33 cellular contexts compared by ENCODE assay signal in the genomic region with DNA sequence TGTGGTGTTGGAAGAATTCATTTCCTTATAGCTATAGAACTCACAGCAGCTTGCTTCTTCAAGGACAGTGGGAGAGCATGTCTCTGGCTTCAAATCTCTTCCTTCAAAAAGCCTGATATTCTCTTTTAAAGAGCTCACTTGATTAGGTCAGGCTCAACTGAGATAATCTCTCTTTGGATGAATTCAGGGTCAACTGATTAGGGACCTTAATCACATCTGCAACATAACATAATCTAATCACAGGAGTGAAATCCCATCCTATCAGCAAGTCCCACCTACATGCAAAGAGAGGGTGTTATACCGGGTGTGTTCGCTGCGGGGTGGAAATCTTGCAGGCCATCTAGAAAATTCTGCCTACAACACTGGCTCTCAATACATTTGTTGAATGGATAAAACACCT.
"Had no signal": no experiment of that assay in that cellular context is flagged by ENCODE, and none has a peak within 500 bp of the region (broad histone marks: within the 10 kb centered on the region; RNA-seq: fewer than 3 reads in every experiment).

No MANE protein-coding gene starts in this region.

- DNase-seq: activated CD4-positive, alpha-beta memory T cell treated with anti-CD3 and anti-CD28 coated beads for 36 hours; activated CD4-positive, alpha-beta T cell treated with anti-CD3 and anti-CD28 coated beads for 36 hours; activated CD4-positive, alpha-beta T cell treated with anti-CD3 and anti-CD28 coated beads, Interleukin-2, amount 50 U/mL, for 1 hour; activated CD8-positive, alpha-beta memory T cell treated with anti-CD3 and anti-CD28 coated beads, Interleukin-2, amount 50 U/mL, for 4 hours; activated gamma-delta T cell treated with Interleukin-2 at 50 U/mL for 16 hours; activated naive CD4-positive, alpha-beta T cell treated with anti-CD3 and anti-CD28 coated beads for 36 hours; activated naive CD8-positive, alpha-beta T cell treated with anti-CD3 and anti-CD28 coated beads, Interleukin-2, amount 50 U/mL, for 24 hours; activated T-cell treated with anti-CD3 and anti-CD28 coated beads for 4 hours; activated T-cell treated with anti-CD3 and anti-CD28 coated beads, Interleukin-2, amount 50 U/mL, for 4 hours; anterior cingulate cortex; caudate nucleus; cerebellar nuclear complex; Karpas-422; KBM-7; NCI-H1105; NCI-H1417 treated with DMSO at 0.1 percent for 48 hours; NCI-H187 treated with DMSO at 0.1 percent for 48 hours; NCI-H2081; NCI-H2227 treated with DMSO at 0.1 percent for 48 hours; NCI-H510A treated with DMSO at 0.1 percent for 48 hours; NCI-H526 treated with DMSO at 0.1 percent for 48 hours; NCI-H774; Peyer's patch; SIG-M5 had no signal

- H3K9me3 ChIP-seq: Peyer's patch had no signal

- H3K27me3 Mint-ChIP-seq: activated naive CD8-positive, alpha-beta T cell treated with anti-CD3 and anti-CD28 coated beads, Interleukin-2, amount 50 U/mL, for 24 hours had no signal

- H3K27me3 ChIP-seq: Peyer's patch had no signal

- H3K27ac ChIP-seq: Peyer's patch, RWPE1 had no signal

- H3K4me1 Mint-ChIP-seq: activated CD4-positive, alpha-beta T cell treated with anti-CD3 and anti-CD28 coated beads for 36 hours; activated naive CD8-positive, alpha-beta T cell treated with anti-CD3 and anti-CD28 coated beads, Interleukin-2, amount 50 U/mL, for 24 hours had no signal

- H3K36me3 Mint-ChIP-seq: activated CD4-positive, alpha-beta memory T cell treated with anti-CD3 and anti-CD28 coated beads for 36 hours; activated naive CD4-positive, alpha-beta T cell treated with anti-CD3 and anti-CD28 coated beads, Interleukin-2, amount 50 U/mL, for 72 hours; WTC11 had no signal

- H3K4me3 Mint-ChIP-seq: activated CD4-positive, alpha-beta memory T cell treated with anti-CD3 and anti-CD28 coated beads for 36 hours; activated CD4-positive, alpha-beta T cell treated with anti-CD3 and anti-CD28 coated beads for 36 hours; activated naive CD4-positive, alpha-beta T cell treated with anti-CD3 and anti-CD28 coated beads for 36 hours; activated naive CD8-positive, alpha-beta T cell treated with anti-CD3 and anti-CD28 coated beads, Interleukin-2, amount 50 U/mL, for 24 hours; activated T-cell treated with anti-CD3 and anti-CD28 coated beads, Interleukin-2, amount 50 U/mL, for 4 hours; activated T-helper 1 cell treated with anti-CD3 and anti-CD28 coated beads, Interleukin-12 subunit alpha, Interleukin-12 subunit beta, Interleukin-2, Interleukin-4 antibody, amounts not matched to agents 30 ng/mL and 10 ng/mL and 1 ng/mL, durations not matched to agents 14 hours and 24 hours and 36 hours; brain; T-helper 1 cell treated with Interleukin-12 subunit alpha and Interleukin-12 subunit beta and Interleukin-4 antibody, amounts not matched to agents 30 μg/mL and 1 μg/mL, for 36 hours; T-helper 2 cell treated with Interferon-gamma antibody and Interleukin-4, amounts not matched to agents 5 μg/mL and 100 μg/mL, for 36 hours; WTC11 had no signal

- H3K4me1 ChIP-seq: Peyer's patch had no signal

- H3K9me3 Mint-ChIP-seq: activated CD4-positive, alpha-beta memory T cell treated with anti-CD3 and anti-CD28 coated beads for 36 hours; activated naive CD4-positive, alpha-beta T cell treated with anti-CD3 and anti-CD28 coated beads for 36 hours; activated naive CD4-positive, alpha-beta T cell treated with anti-CD3 and anti-CD28 coated beads, Interleukin-2, amount 50 U/mL, for 72 hours; activated naive CD8-positive, alpha-beta T cell treated with anti-CD3 and anti-CD28 coated beads, Interleukin-2, amount 50 U/mL, for 24 hours; activated T-helper 1 cell treated with anti-CD3 and anti-CD28 coated beads, Interleukin-12 subunit alpha, Interleukin-12 subunit beta, Interleukin-2, Interleukin-4 antibody, amounts not matched to agents 30 ng/mL and 10 ng/mL and 1 ng/mL, durations not matched to agents 14 hours and 24 hours and 36 hours; T-helper 1 cell treated with Interleukin-12 subunit alpha and Interleukin-12 subunit beta and Interleukin-4 antibody, amounts not matched to agents 30 μg/mL and 1 μg/mL, for 36 hours; T-helper 2 cell treated with Interferon-gamma antibody and Interleukin-4, amounts not matched to agents 5 μg/mL and 100 μg/mL, for 36 hours had no signal

- ATAC-seq: activated CD4-positive, alpha-beta T cell treated with anti-CD3 and anti-CD28 coated beads for 36 hours; activated CD4-positive, CD25-positive, alpha-beta regulatory T cell treated with anti-CD3 and anti-CD28 coated beads, Interleukin-2, amount 50 U/mL, for 24 hours; activated naive CD4-positive, alpha-beta T cell treated with anti-CD3 and anti-CD28 coated beads, Interleukin-2, amount 50 U/mL, for 72 hours; activated naive CD8-positive, alpha-beta T cell treated with anti-CD3 and anti-CD28 coated beads, Interleukin-2, amount 50 U/mL, for 24 hours; activated T-cell treated with anti-CD3 and anti-CD28 coated beads, Interleukin-2, amount 50 U/mL, for 4 hours; Right ventricle myocardium inferior; WTC11 had no signal

- H3K4me3 ChIP-seq: Peyer's patch had no signal

- H3K36me3 ChIP-seq: Peyer's patch had no signal

- H3K27ac Mint-ChIP-seq: activated CD4-positive, alpha-beta memory T cell treated with anti-CD3 and anti-CD28 coated beads for 36 hours; activated CD4-positive, alpha-beta T cell treated with anti-CD3 and anti-CD28 coated beads for 36 hours; activated naive CD4-positive, alpha-beta T cell treated with anti-CD3 and anti-CD28 coated beads for 36 hours; activated naive CD4-positive, alpha-beta T cell treated with anti-CD3 and anti-CD28 coated beads, Interleukin-2, amount 50 U/mL, for 72 hours; activated naive CD8-positive, alpha-beta T cell treated with anti-CD3 and anti-CD28 coated beads, Interleukin-2, amount 50 U/mL, for 24 hours; activated T-helper 1 cell treated with anti-CD3 and anti-CD28 coated beads, Interleukin-12 subunit alpha, Interleukin-12 subunit beta, Interleukin-2, Interleukin-4 antibody, amounts not matched to agents 30 ng/mL and 10 ng/mL and 1 ng/mL, durations not matched to agents 14 hours and 24 hours and 36 hours; T-helper 1 cell treated with Interleukin-12 subunit alpha and Interleukin-12 subunit beta and Interleukin-4 antibody, amounts not matched to agents 30 μg/mL and 1 μg/mL, for 36 hours; T-helper 2 cell treated with Interferon-gamma antibody and Interleukin-4, amounts not matched to agents 5 μg/mL and 100 μg/mL, for 36 hours; WTC11 had no signal
